8 cellular contexts compared by ENCODE assay signal in genomic region chr9:133994359-133995011, GRCh38. TPM values are rescaled to one million over a fixed set of nuclear protein-coding genes. Genes with fewer than 3 reads are reported as not detected.
DNase-seq lines count a peak whose midpoint lies in the region; ATAC-seq, FAIRE-seq and TF ChIP-seq lines count a peak whose summit lies in the region.

No MANE protein-coding gene starts in this region.

- TF ChIP-seq CTCF in coronary artery (IDR thresholded peaks at IDR 0.05) (peak; percentile 94), lower lobe of right lung (IDR thresholded peaks at IDR 0.05) (peak; percentile 99)

- no peaks in the 10 kb centered on the region for H3K9me3 ChIP-seq in lower lobe of right lung

- H3K27ac ChIP-seq in coronary artery (no peak overlapping the region), lower lobe of right lung (no peak overlapping the region)

- intact Hi-C loops in lower lobe of right lung (cut with DNase I): loop anchor here (5.0 kb wide), 1 partner anchor 202 kb away; no protein-coding TSS in a partner anchor

- FAIRE-seq in GM19239 (lab: Jason Lieb, UNC): peak; percentile 90

- H3K4me1 ChIP-seq in lower lobe of right lung: peaks cover 29% of the 10 kb centered on the region

- H3K27me3 ChIP-seq in lower lobe of right lung (ENCODE audit: low read depth): no peaks in the 10 kb centered on the region

- H3K4me3 ChIP-seq in coronary artery (no peak overlapping the region), lower lobe of right lung (peak overlapping the region; percentile 75)

- no peaks in the 10 kb centered on the region for H3K36me3 ChIP-seq in lower lobe of right lung

- DNase-seq in AG08396 (ENCODE audit: low spot score): peak; percentile 86
- DNase-seq in GM19239 (ENCODE audit: insufficient read length, low spot score): peak; percentile 88
- peak; percentile 56 for DNase-seq in NCI-H345 treated with DMSO at 0.1 percent for 48 hours (lab: John Stamatoyannopoulos, UW; ENCODE audit: unreplicated experiment)
- DNase-seq in activated CD4-positive, alpha-beta T cell treated with anti-CD3 and anti-CD28 coated beads, Interleukin-2, amount 50 U/mL, for 24 hours (ENCODE audit: low read depth in 1 of 2, low spot score in 1 of 2): peak; percentile 63 to 65
- no peak for DNase-seq in coronary artery (ENCODE audit: low spot score)
- peak; percentile 83 for DNase-seq in lower lobe of right lung
- peak; percentile 58 for DNase-seq in stimulated activated CD8-positive, alpha-beta memory T cell treated with anti-CD3 and anti-CD28 coated beads, Interleukin-12 subunit alpha, Interleukin-12 subunit beta, amount 100 ng/mL, for 4 hours (ENCODE audit: low read depth)

- ATAC-seq in lower lobe of right lung: peak; percentile 77 to 80
- no peak for ATAC-seq in HG02981 (IDR thresholded peaks at IDR 0.05; ENCODE audit: unreplicated experiment)

RNA-seq across cellular contexts. Expression of gene VAV2, which starts 2.4 kb away (rescaled TPM):
- 26.9 TPM for total RNA-seq in lower lobe of right lung

RNA-seq across cellular contexts. Expression of gene BRD3OS, which starts 30.8 kb away (rescaled TPM):
- 15.6 TPM for total RNA-seq in lower lobe of right lung
